Comparison of ENCODE assay signal across 13 cellular contexts in genomic region chr9:14383296-14383695, GRCh38.
DNase-seq lines count a peak whose midpoint lies in the region; ATAC-seq and TF ChIP-seq lines count a peak whose summit lies in the region.
"Had no signal": no experiment of that assay in that cellular context is flagged by ENCODE, and none has a peak within 500 bp of the region (broad histone marks: within the 10 kb centered on the region; RNA-seq: fewer than 3 reads in every experiment).

No MANE protein-coding gene starts in this region.

- no peaks in the 10 kb centered on the region for H3K4me1 ChIP-seq in right cardiac atrium (ENCODE audit: control insufficient read depth, insufficient read depth, low read length)
- H3K4me1 ChIP-seq in PC-9 (replicated peaks; ENCODE audit: insufficient read depth) = no peaks in the 10 kb centered on the region
- H3K4me1 ChIP-seq: esophagus squamous epithelium had no signal

- H2AFZ ChIP-seq in PC-9 = no peak overlapping the region

- BruUV-seq in PC-9 (replicated peaks; lab: Mats Ljungman, UMichigan) = no TSS peak

- peak; percentile 74 for DNase-seq in COR-L47 (lab: John Stamatoyannopoulos, UW)
- DNase-seq in RPMI8226 = peak; percentile 23
- peak in 2 of 3 donors; percentile 17 to 54 for DNase-seq in right cardiac atrium
- DNase-seq in COLO829 (ENCODE audit: low spot score) = no peak
- no peak for DNase-seq in islet precursor cell
- no peak for DNase-seq in PC-9
- DNase-seq: activated CD4-positive, alpha-beta T cell treated with anti-CD3 and anti-CD28 coated beads for 36 hours; esophagus squamous epithelium; HCEC 1CT; mesendoderm had no signal

- H3K4me2 ChIP-seq in PC-9 = no peak overlapping the region

- intact Hi-C loops in right cardiac atrium (cut with DNase I) (no loop called here), PC-9 (cut with micrococcal nuclease; ENCODE audit: unreplicated experiment) (no loop called here)

- WGBS in right cardiac atrium = 47% methylated on average over 2 of the region's 2 CpGs

- H3K9me2 ChIP-seq in PC-9 (ENCODE audit: insufficient read depth) = no peaks in the 10 kb centered on the region

- no peaks in the 10 kb centered on the region for H3K9me3 ChIP-seq in right cardiac atrium (ENCODE audit: control insufficient read depth, low read length)
- H3K9me3 ChIP-seq in PC-9 (ENCODE audit: insufficient read depth, low read depth) = no peaks in the 10 kb centered on the region
- H3K9me3 ChIP-seq: esophagus squamous epithelium had no signal

- ATAC-seq in HG02981 (IDR thresholded peaks at IDR 0.05; ENCODE audit: unreplicated experiment) (peak; percentile 52), right cardiac atrium (peak in 1 of 2 donors; percentile 63), HG02763 (IDR thresholded peaks at IDR 0.05; ENCODE audit: unreplicated experiment) (no peak)
- ATAC-seq: activated CD4-positive, alpha-beta T cell treated with anti-CD3 and anti-CD28 coated beads for 36 hours; stimulated activated effector memory CD8-positive, alpha-beta T cell treated with anti-CD3 and anti-CD28 coated beads, Interleukin-12 subunit alpha, Interleukin-12 subunit beta, amount 100 ng/mL, for 72 hours had no signal

- CTCF ChIA-PET in PC-9 (lab: Charles Lee) = no interaction called here

- H3K79me2 ChIP-seq in PC-9 (ENCODE audit: low read depth) = no peaks in the 10 kb centered on the region

- no peaks in the 10 kb centered on the region for H3K27me3 ChIP-seq in right cardiac atrium (ENCODE audit: control insufficient read depth, insufficient read depth)
- H3K27me3 ChIP-seq in PC-9 (ENCODE audit: insufficient read depth, low read depth) = no peaks in the 10 kb centered on the region
- H3K27me3 ChIP-seq: esophagus squamous epithelium had no signal

- H3K27ac ChIP-seq in right cardiac atrium (ENCODE audit: low read length) = no peak overlapping the region
- no peak overlapping the region for H3K27ac ChIP-seq in PC-9
- H3K27ac ChIP-seq: esophagus squamous epithelium had no signal

- no peaks in the 10 kb centered on the region for H4K20me1 ChIP-seq in PC-9 (ENCODE audit: insufficient read depth)

- no peaks in the 10 kb centered on the region for H3K36me3 ChIP-seq in PC-9 (ENCODE audit: low read depth)
- H3K36me3 ChIP-seq: esophagus squamous epithelium had no signal

- H3K4me3 ChIP-seq in right cardiac atrium (ENCODE audit: low read length) (no peak overlapping the region), PC-9 (no peak overlapping the region)
- H3K4me3 ChIP-seq: esophagus squamous epithelium had no signal

- no peak for TF ChIP-seq CTCF in PC-9 (conservative IDR thresholded peaks at IDR 0.05)

- POLR2A ChIA-PET in PC-9 (lab: Charles Lee; ENCODE audit: unreplicated experiment) = no interaction called here

- no peaks in the 10 kb centered on the region for H3F3A ChIP-seq in PC-9 (ENCODE audit: insufficient read depth, low read depth)

Comparison
In these comparisons a context has a peak if more than half of its experiments do, and no peak if none do; other contexts are left out.
1. DNase-seq: peak in COR-L47 (single experiment), RPMI8226 (single experiment) and right cardiac atrium (2 of 3); none in COLO829 (single experiment), islet precursor cell (single experiment) and PC-9 (0 of 2).